Comparison of ENCODE assay signal across 31 cellular contexts in the genomic region with DNA sequence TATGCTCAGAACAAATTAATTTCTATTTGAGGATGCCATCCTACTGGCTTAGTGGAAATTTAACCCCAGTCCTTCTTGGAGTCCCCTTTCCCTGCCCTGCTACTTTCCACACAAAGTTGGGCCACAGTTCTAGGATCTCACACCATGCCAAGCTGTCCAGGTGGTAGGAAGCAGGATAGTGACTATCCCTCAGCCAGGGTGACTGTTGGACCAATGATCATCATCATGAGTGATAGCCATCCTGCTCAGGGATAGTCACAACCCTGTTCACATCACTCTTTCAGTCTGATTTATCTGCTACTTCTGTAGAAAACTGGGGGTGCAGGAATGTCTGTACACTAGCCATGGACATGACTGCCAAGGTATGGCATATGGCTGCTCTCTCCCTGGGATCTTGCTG. TPM values are rescaled to one million over a fixed set of nuclear protein-coding genes. Genes with fewer than 3 reads are reported as not detected.
A peak's percentile ranks its signal among the peaks of the same experiment; 100 is the strongest.
DNase-seq lines count a peak whose midpoint lies in the region; ATAC-seq, FAIRE-seq and TF ChIP-seq lines count a peak whose summit lies in the region.
"Had no signal": no experiment of that assay in that cellular context is flagged by ENCODE, and none has a peak within 500 bp of the region (broad histone marks: within the 10 kb centered on the region; RNA-seq: fewer than 3 reads in every experiment).

No MANE protein-coding gene starts in this region.

- H3K27ac ChIP-seq in H1 (ENCODE audit: low read depth, low read length) (no peak overlapping the region), right lobe of liver (peak overlapping the region; percentile 14 to 85 (median 59)), small intestine (ENCODE audit: low read depth in 1 of 2, low read length in 1 of 2) (no peak overlapping the region)
- H3K27ac ChIP-seq: BLaER1 had no signal

- H3K9me3 Mint-ChIP-seq in stimulated activated naive CD8-positive, alpha-beta T cell treated with anti-CD3 and anti-CD28 coated beads, Interleukin-15, amount 100 ng/mL, for 72 hours: peaks cover 0 to 6% of the 10 kb centered on the region in 2 donors

- peaks cover 64% of the 10 kb centered on the region for H3K27me3 Mint-ChIP-seq in stimulated activated naive CD8-positive, alpha-beta T cell treated with anti-CD3 and anti-CD28 coated beads, Interleukin-15, amount 100 ng/mL, for 72 hours

- no peaks in the 10 kb centered on the region for H3K4me1 ChIP-seq in H1 (replicated peaks in 1 of 4; ENCODE audit: control insufficient read depth in 3 of 4, insufficient read depth in 4 of 4, low read length in 3 of 4)
- H3K4me1 ChIP-seq in right lobe of liver: peaks cover 0 to 4% (median 0%) of the 10 kb centered on the region in 4 donors
- no peaks in the 10 kb centered on the region for H3K4me1 ChIP-seq in small intestine (ENCODE audit: control insufficient read depth in 2 of 2, insufficient read depth in 1 of 2, low read depth in 1 of 2, low read length in 1 of 2)
- H3K4me1 ChIP-seq: BE2C, BLaER1 had no signal

- peak overlapping the region; percentile 42 for H4K91ac ChIP-seq in H1 (replicated peaks; ENCODE audit: insufficient read length, low read length)

- no peak overlapping the region; the same call in 1 of the 2 replicates for H2BK12ac ChIP-seq in H1 (ENCODE audit: low read depth, low read length)

- no peaks in the 10 kb centered on the region for H3K4me1 Mint-ChIP-seq in stimulated activated naive CD8-positive, alpha-beta T cell treated with anti-CD3 and anti-CD28 coated beads, Interleukin-15, amount 100 ng/mL, for 72 hours
- H3K4me1 Mint-ChIP-seq: CD14-positive monocyte; CD4-positive, alpha-beta memory T cell; CD4-positive, CD25-positive, alpha-beta regulatory T cell; CD8-positive, alpha-beta memory T cell had no signal

- intact Hi-C loops in right lobe of liver (cut with DNase I): no loop called here

- no peak overlapping the region for H3K4me3 Mint-ChIP-seq in stimulated activated naive CD8-positive, alpha-beta T cell treated with anti-CD3 and anti-CD28 coated beads, Interleukin-15, amount 100 ng/mL, for 72 hours
- H3K4me3 Mint-ChIP-seq: CD14-positive monocyte; CD4-positive, alpha-beta memory T cell; CD4-positive, CD25-positive, alpha-beta regulatory T cell; CD8-positive, alpha-beta memory T cell had no signal

- no peak overlapping the region for H3K4me2 ChIP-seq in H1 (ENCODE audit: insufficient read depth in 1 of 2, low read depth in 2 of 2, low read length in 2 of 2)
- H3K4me2 ChIP-seq: BLaER1 had no signal

- CTCF ChIA-PET in H1 (lab: Charles Lee; ENCODE audit: partially characterized antibody): interaction anchor here (1.2 to 1.7 kb wide), 3 partner anchors 8 to 64 kb away, joined by 3 to 5 read pairs (median 4); no protein-coding TSS in a partner anchor

- no peak overlapping the region for H4K5ac ChIP-seq in H1 (ENCODE audit: insufficient read length, low read depth, low read length)

- no peaks in the 10 kb centered on the region for H3K9me3 ChIP-seq in H1 (ENCODE audit: insufficient read depth in 2 of 2, low read depth in 1 of 2, low read length in 1 of 2)
- H3K9me3 ChIP-seq in right lobe of liver: no peaks in the 10 kb centered on the region
- no peaks in the 10 kb centered on the region for H3K9me3 ChIP-seq in small intestine (ENCODE audit: control insufficient read depth, low read depth)
- H3K9me3 ChIP-seq: BE2C, BLaER1 had no signal

- H4K20me1 ChIP-seq in H1 (replicated peaks in 1 of 2; ENCODE audit: control insufficient read depth in 1 of 2, insufficient read depth in 2 of 2, low read length in 2 of 2): no peaks in the 10 kb centered on the region
- H4K20me1 ChIP-seq: BLaER1 had no signal

- H3K27me3 ChIP-seq in H1 (replicated peaks in 1 of 4; ENCODE audit: control insufficient read depth in 3 of 4, extremely low read depth in 1 of 4, insufficient read depth in 3 of 4, low read length in 3 of 4): no peaks in the 10 kb centered on the region
- no peaks in the 10 kb centered on the region for H3K27me3 ChIP-seq in right lobe of liver
- H3K27me3 ChIP-seq in small intestine (ENCODE audit: control insufficient read depth in 2 of 2, insufficient read depth in 2 of 2, low read length in 2 of 2): peaks cover 0 to 3% of the 10 kb centered on the region in 2 donors
- H3K27me3 ChIP-seq: BLaER1 had no signal

- no peaks in the 10 kb centered on the region for H3K79me1 ChIP-seq in H1 (ENCODE audit: low read depth, low read length)

- no peak overlapping the region for H2BK120ac ChIP-seq in H1 (replicated peaks; ENCODE audit: low read depth, low read length)

- peak overlapping the region; percentile 47 for H3K23ac ChIP-seq in H1 (ENCODE audit: insufficient read length)

- no peak for DNase-seq in stimulated activated naive CD8-positive, alpha-beta T cell treated with anti-CD3 and anti-CD28 coated beads, Interleukin-15, Interleukin-2, amounts not matched to agents 100 U/mL and 50 U/mL, for 24 hours
- DNase-seq in stimulated activated naive CD8-positive, alpha-beta T cell treated with anti-CD3 and anti-CD28 coated beads, Interleukin-15, amount 100 ng/mL, for 72 hours: no peak
- no peak for DNase-seq in H1 (ENCODE audit: low read depth in 1 of 2, low spot score in 2 of 2)
- DNase-seq in right lobe of liver: no peak
- no peak for DNase-seq in small intestine
- DNase-seq: 8988T; ACHN; BE2C; C1 segment of cervical spinal cord; CD4-positive, alpha-beta memory T cell; CD4-positive, CD25-positive, alpha-beta regulatory T cell; CD8-positive, alpha-beta memory T cell; COR-L47; DMS 273 treated with DMSO at 0.1 percent for 48 hours; DMS153; DMS79; DND-41; EL; GDM1 had no signal

- no peak overlapping the region for H4K8ac ChIP-seq in H1 (ENCODE audit: extremely low read depth, insufficient read depth, low read length)

- H3K4ac ChIP-seq in H1 (replicated peaks; ENCODE audit: insufficient read length, low read depth, low read length): no peak overlapping the region

- 0 out of 2 replicates have a peak overlapping the region, but pooled peaks have one; percentile 62 for H2AFZ ChIP-seq in H1 (ENCODE audit: low read length)

- no peak for FAIRE-seq in H1 (lab: Jason Lieb, UNC)
- no peak for FAIRE-seq in small intestine (lab: Jason Lieb, UNC)
- FAIRE-seq: A204.1, GM12878, GM12892, GM18507, GM19239 had no signal

- H2AK5ac ChIP-seq in H1 (ENCODE audit: low read depth, low read length): no peak overlapping the region

- no peak overlapping the region for H3K18ac ChIP-seq in H1 (ENCODE audit: extremely low read depth, low read length)

- no peak for TF ChIP-seq RAD21 in H1 (IDR thresholded peaks at IDR 0.05 in 1 of 2, conservative IDR thresholded peaks at IDR 0.05 in 1 of 2; ENCODE audit: low read depth in 2 of 2, low read length in 2 of 2)

- peak; percentile 23 for ATAC-seq in stimulated activated naive CD8-positive, alpha-beta T cell treated with anti-CD3 and anti-CD28 coated beads, Interleukin-15, Interleukin-2, amounts not matched to agents 100 U/mL and 50 U/mL, for 24 hours
- no peak for ATAC-seq in stimulated activated naive CD8-positive, alpha-beta T cell treated with anti-CD3 and anti-CD28 coated beads, Interleukin-15, amount 100 ng/mL, for 72 hours
- ATAC-seq in right lobe of liver (peak; percentile 56 to 67 (median 60)), GM18907 (IDR thresholded peaks at IDR 0.05; ENCODE audit: unreplicated experiment) (no peak)
- ATAC-seq: GM12878 had no signal

- H3K23me2 ChIP-seq in H1 (ENCODE audit: low read depth, low read length): no peaks in the 10 kb centered on the region; the same call in 1 of the 2 replicates

- H3K27ac Mint-ChIP-seq in stimulated activated naive CD8-positive, alpha-beta T cell treated with anti-CD3 and anti-CD28 coated beads, Interleukin-15, amount 100 ng/mL, for 72 hours: no peak overlapping the region
- H3K27ac Mint-ChIP-seq: CD14-positive monocyte; CD4-positive, alpha-beta memory T cell; CD8-positive, alpha-beta memory T cell had no signal

- H3K4me3 ChIP-seq in H1 (ENCODE audit: extremely low read depth in 1 of 4, insufficient read depth in 2 of 4, low read depth in 3 of 4, low read length in 4 of 4): no peak overlapping the region
- no peak overlapping the region for H3K4me3 ChIP-seq in right lobe of liver
- H3K4me3 ChIP-seq in small intestine (ENCODE audit: low read depth in 1 of 2, low read length in 2 of 2): no peak overlapping the region
- H3K4me3 ChIP-seq: BLaER1, GM12878 had no signal

- no peaks in the 10 kb centered on the region for H3K36me3 ChIP-seq in H1 (ENCODE audit: control insufficient read depth in 2 of 4, insufficient read depth in 4 of 4, low read length in 3 of 4)
- H3K36me3 ChIP-seq in right lobe of liver: peaks cover 0 to 40% (median 9%) of the 10 kb centered on the region in 4 donors
- H3K36me3 ChIP-seq in small intestine (ENCODE audit: control insufficient read depth in 2 of 2, insufficient read depth in 2 of 2, low read length in 2 of 2): no peaks in the 10 kb centered on the region
- H3K36me3 ChIP-seq: BE2C, BLaER1 had no signal

- H3K9ac ChIP-seq in H1 (replicated peaks in 1 of 4; ENCODE audit: extremely low read depth in 1 of 4, low read depth in 3 of 4, low read length in 3 of 4): no peak overlapping the region
- H3K9ac ChIP-seq: BLaER1 had no signal

- no peak overlapping the region for H3K56ac ChIP-seq in H1 (replicated peaks; ENCODE audit: insufficient read length, low read depth, low read length)

- no peak overlapping the region for H2BK5ac ChIP-seq in H1 (ENCODE audit: low read depth, low read length)

- no peak overlapping the region for H2BK20ac ChIP-seq in H1 (ENCODE audit: low read length)

- no peak overlapping the region for H3K14ac ChIP-seq in H1 (ENCODE audit: insufficient read length)

- TF ChIP-seq EP300 in H1 (IDR thresholded peaks at IDR 0.05; ENCODE audit: borderline replicate concordance in 1 of 2, low read depth in 2 of 2, low read length in 2 of 2): no peak

- H2BK15ac ChIP-seq in H1 (ENCODE audit: low read length): no peak overlapping the region; the same call in 1 of the 2 replicates

- POLR2A ChIA-PET in H1 (lab: Charles Lee; ENCODE audit: partially characterized antibody): interaction anchor here (0.6 to 2.1 kb wide), 2 partner anchors 11 to 488 kb away, joined by 4 read pairs; no protein-coding TSS in a partner anchor

- TF ChIP-seq CTCF in H1 (IDR thresholded peaks at IDR 0.05; ENCODE audit: control extremely low read depth in 1 of 3, insufficient read depth in 1 of 3, low read depth in 1 of 3, low read length in 3 of 3) (no peak), right lobe of liver (IDR thresholded peaks at IDR 0.05) (no peak)

- H3K79me2 ChIP-seq in H1 (ENCODE audit: control insufficient read depth in 1 of 2, insufficient read depth in 2 of 2, low read length in 2 of 2): no peaks in the 10 kb centered on the region

- no peak for TF ChIP-seq POLR2A in H1 (IDR thresholded peaks at IDR 0.05; ENCODE audit: control extremely low read depth in 1 of 2, low read depth in 2 of 2, low read length in 2 of 2)
- no peak for TF ChIP-seq POLR2A in right lobe of liver (IDR thresholded peaks at IDR 0.05)

RNA-seq across cellular contexts. Expression of gene HRG, which starts 12.8 kb away (rescaled TPM):
- 0.15 TPM in 1 of 2 replicates, not detected in the other for total RNA-seq in H1 (2021; fragmentation: NEBNext Ultra II Directional; extraction: Animal tissue kit (Norgen Biotek cat#: 25700))
- polyA plus RNA-seq in H1 (2011; rRNA removed) (0.03 TPM in 1 of 2 replicates, not detected in the other), small intestine (not detected)
- not detected for polyA plus RNA-seq in H1 (2011; cell fraction: cytosol; rRNA removed)
- polyA plus RNA-seq in H1 (2011; cell fraction: nucleus; rRNA removed): not detected
- polyA plus RNA-seq in H1 (2012, experiment 1 of 2): 0.21 TPM in 1 of 4 replicates, not detected in the others
- not detected for polyA plus RNA-seq in H1 (2012, experiment 2 of 2)
- polyA plus RNA-seq in H1 (2013, experiment 1 of 2): 0.22 TPM
- polyA plus RNA-seq in H1 (2013, experiment 2 of 2): 0.17 TPM
- not detected in 2 replicates for polyA minus RNA-seq in H1 (2011; rRNA and poly(A)+ RNA removed)
- not detected for polyA minus RNA-seq in H1 (2011; cell fraction: cytosol; rRNA and poly(A)+ RNA removed)
- not detected for polyA minus RNA-seq in H1 (2011; cell fraction: nucleus; rRNA and poly(A)+ RNA removed)
- 1,000 to 10,000 TPM in 2 of 6 experiments, 100 to 1,000 TPM in 4; 378 to 1,312 (median 664) TPM for total RNA-seq in right lobe of liver
- total RNA-seq: A673; CD4-positive, alpha-beta memory T cell; CD4-positive, CD25-positive, alpha-beta regulatory T cell; CD8-positive, alpha-beta memory T cell; Daoy; G401 had no signal
- polyA plus RNA-seq: AG04450; CD14-positive monocyte; CD4-positive, alpha-beta memory T cell; CD4-positive, CD25-positive, alpha-beta regulatory T cell; CD8-positive, alpha-beta memory T cell; GM12878 had no signal

RNA-seq across cellular contexts. Expression of gene FETUB, which starts 38.4 kb away (rescaled TPM):
- not detected in 2 replicates for total RNA-seq in H1 (2021; fragmentation: NEBNext Ultra II Directional; extraction: Animal tissue kit (Norgen Biotek cat#: 25700))
- polyA plus RNA-seq in H1 (2011; rRNA removed) (0.15 TPM in 1 of 2 replicates, not detected in the other), small intestine (not detected)
- 0.09 TPM for polyA plus RNA-seq in H1 (2011; cell fraction: cytosol; rRNA removed)
- polyA plus RNA-seq in H1 (2011; cell fraction: nucleus; rRNA removed): 0.19 TPM
- polyA plus RNA-seq in H1 (2012, experiment 1 of 2): 0.10 to 0.25 TPM (median 0.19 TPM) in 4 replicates
- polyA plus RNA-seq in H1 (2012, experiment 2 of 2): not detected
- not detected for polyA plus RNA-seq in H1 (2013, experiment 1 of 2)
- polyA plus RNA-seq in H1 (2013, experiment 2 of 2): 0.07 TPM
- polyA minus RNA-seq in H1 (2011; rRNA and poly(A)+ RNA removed): not detected in 2 replicates
- polyA minus RNA-seq in H1 (2011; cell fraction: cytosol; rRNA and poly(A)+ RNA removed): not detected
- polyA minus RNA-seq in H1 (2011; cell fraction: nucleus; rRNA and poly(A)+ RNA removed): not detected
- total RNA-seq in right lobe of liver: 100 to 1,000 TPM in 1 of 6 experiments, 10 to 100 TPM in 3, 1 to 10 TPM in 2; 4.4 to 195 (median 47.9) TPM
- total RNA-seq: A673; CD4-positive, alpha-beta memory T cell; CD4-positive, CD25-positive, alpha-beta regulatory T cell; CD8-positive, alpha-beta memory T cell; Daoy; G401; GM12878 had no signal
- polyA plus RNA-seq: AG04450; CD14-positive monocyte; CD4-positive, alpha-beta memory T cell; CD4-positive, CD25-positive, alpha-beta regulatory T cell; CD8-positive, alpha-beta memory T cell; GM12878 had no signal

RNA-seq across cellular contexts. Expression of gene KNG1, which starts 38.6 kb away (rescaled TPM):
- 0.31 TPM in 1 of 2 replicates, not detected in the other for total RNA-seq in H1 (2021; fragmentation: NEBNext Ultra II Directional; extraction: Animal tissue kit (Norgen Biotek cat#: 25700))
- polyA plus RNA-seq in H1 (2011; rRNA removed) (0.05 TPM in 1 of 2 replicates, not detected in the other), small intestine (not detected)
- 0.03 TPM for polyA plus RNA-seq in H1 (2011; cell fraction: cytosol; rRNA removed)
- not detected for polyA plus RNA-seq in H1 (2011; cell fraction: nucleus; rRNA removed)
- not detected in 4 replicates for polyA plus RNA-seq in H1 (2012, experiment 1 of 2)
- polyA plus RNA-seq in H1 (2012, experiment 2 of 2): not detected
- 0.32 TPM for polyA plus RNA-seq in H1 (2013, experiment 1 of 2)
- polyA plus RNA-seq in H1 (2013, experiment 2 of 2): 0.29 TPM
- not detected in 2 replicates for polyA minus RNA-seq in H1 (2011; rRNA and poly(A)+ RNA removed)
- not detected for polyA minus RNA-seq in H1 (2011; cell fraction: cytosol; rRNA and poly(A)+ RNA removed)
- not detected for polyA minus RNA-seq in H1 (2011; cell fraction: nucleus; rRNA and poly(A)+ RNA removed)
- total RNA-seq in right lobe of liver: 1,000 to 10,000 TPM in 4 of 6 experiments, 100 to 1,000 TPM in 2; 432 to 1,537 (median 1,171) TPM
- total RNA-seq: A673; CD4-positive, alpha-beta memory T cell; CD4-positive, CD25-positive, alpha-beta regulatory T cell; CD8-positive, alpha-beta memory T cell; Daoy; G401 had no signal
- polyA plus RNA-seq: AG04450; CD14-positive monocyte; CD4-positive, alpha-beta memory T cell; CD4-positive, CD25-positive, alpha-beta regulatory T cell; CD8-positive, alpha-beta memory T cell; GM12878 had no signal

Comparison
In these comparisons a context has a peak if more than half of its experiments do, and no peak if none do; other contexts are left out.
1. ATAC-seq: peak in stimulated activated naive CD8-positive, alpha-beta T cell treated with anti-CD3 and anti-CD28 coated beads, Interleukin-15, Interleukin-2, amounts not matched to agents 100 U/mL and 50 U/mL, for 24 hours (single experiment) and right lobe of liver (4 of 4); none in stimulated activated naive CD8-positive, alpha-beta T cell treated with anti-CD3 and anti-CD28 coated beads, Interleukin-15, amount 100 ng/mL, for 72 hours (single experiment) and GM18907 (single experiment).
2. H3K27ac ChIP-seq: peak in right lobe of liver (3 of 3); none in H1 (single experiment) and small intestine (0 of 2).
3. RNA of gene HRG, which starts 12.8 kb away (total RNA-seq): 378 to 1,312 TPM in right lobe of liver; 0.15 TPM in H1; every median in the first group is over 100 times any median in the second.
4. RNA of gene KNG1, which starts 38.6 kb away (total RNA-seq): 432 to 1,537 TPM in right lobe of liver; 0.31 TPM in H1; every median in the first group is over 100 times any median in the second.